Comparison of ENCODE assay signal across 12 cellular contexts in genomic region chr10:87531908-87532622, GRCh38. TPM values are rescaled to one million over a fixed set of nuclear protein-coding genes. Genes with fewer than 3 reads are reported as not detected.
DNase-seq lines count a peak whose midpoint lies in the region; ATAC-seq and TF ChIP-seq lines count a peak whose summit lies in the region.
"Had no signal": no experiment of that assay in that cellular context is flagged by ENCODE, and none has a peak within 500 bp of the region (broad histone marks: within the 10 kb centered on the region; RNA-seq: fewer than 3 reads in every experiment).

No MANE protein-coding gene starts in this region.

- peaks cover 0 to 2% (median 0%) of the 10 kb centered on the region in 3 donors for H3K27me3 Mint-ChIP-seq in CD14-positive monocyte (ENCODE audit: low read depth in 3 of 3)
- H3K27me3 Mint-ChIP-seq in activated T-helper 17 cell treated with anti-CD3 and anti-CD28 coated beads, Interleukin-2, amount 50 U/mL, for 72 hours: no peaks in the 10 kb centered on the region
- H3K27me3 Mint-ChIP-seq: central memory CD8-positive, alpha-beta T cell had no signal

- H3K4me3 Mint-ChIP-seq in CD14-positive monocyte: peak overlapping the region in 1 of 2 donors; percentile 46
- H3K4me3 Mint-ChIP-seq in activated T-helper 17 cell treated with anti-CD3 and anti-CD28 coated beads, Interleukin-2, amount 50 U/mL, for 72 hours: no peak overlapping the region
- H3K4me3 Mint-ChIP-seq: activated T-cell treated with anti-CD3 and anti-CD28 coated beads, Interleukin-2, amount 50 U/mL, for 4 hours; central memory CD8-positive, alpha-beta T cell had no signal

- peaks cover 31 to 32% of the 10 kb centered on the region in 2 donors for H3K36me3 Mint-ChIP-seq in CD14-positive monocyte
- peaks cover 38% of the 10 kb centered on the region for H3K36me3 Mint-ChIP-seq in activated T-helper 17 cell treated with anti-CD3 and anti-CD28 coated beads, Interleukin-2, amount 50 U/mL, for 72 hours (ENCODE audit: low read depth)

- H3K27ac Mint-ChIP-seq in CD14-positive monocyte: peak overlapping the region; percentile 26 to 76 (median 45)
- H3K27ac Mint-ChIP-seq in activated T-helper 17 cell treated with anti-CD3 and anti-CD28 coated beads, Interleukin-2, amount 50 U/mL, for 72 hours: no peak overlapping the region

- ATAC-seq in activated T-helper 17 cell treated with anti-CD3 and anti-CD28 coated beads, Interleukin-2, amount 50 U/mL, for 72 hours (replicated peaks): no peak
- ATAC-seq: activated T-cell treated with anti-CD3 and anti-CD28 coated beads, Interleukin-2, amount 50 U/mL, for 4 hours had no signal

- H3K9me3 Mint-ChIP-seq in CD14-positive monocyte: peaks cover under 1 to 11% (median 5%) of the 10 kb centered on the region in 7 donors
- H3K9me3 Mint-ChIP-seq in activated T-helper 17 cell treated with anti-CD3 and anti-CD28 coated beads, Interleukin-2, amount 50 U/mL, for 72 hours: peaks cover under 1% of the 10 kb centered on the region
- H3K9me3 Mint-ChIP-seq: central memory CD8-positive, alpha-beta T cell had no signal

- intact Hi-C loops in CD14-positive monocyte (cut with micrococcal nuclease): loop anchor here (5.0 kb wide), 2 partner anchors 240 to 245 kb away; no protein-coding TSS in a partner anchor

- TF ChIP-seq CTCF in CD14-positive monocyte (IDR thresholded peaks at IDR 0.05): no peak

- DNase-seq in CD14-positive monocyte (ENCODE audit: low spot score) (no peak), SK-MEL-5 (ENCODE audit: low read depth, low spot score) (peak; percentile 95), fibroblast of peridontal ligament (ENCODE audit: extremely low read depth) (peak; percentile 79), non-pigmented ciliary epithelial cell (ENCODE audit: low read depth) (peak; percentile 35), SK-N-DZ (ENCODE audit: low spot score) (no peak), ACHN (no peak), mesenteric fat pad (ENCODE audit: low spot score) (no peak)
- DNase-seq: activated T-cell treated with anti-CD3 and anti-CD28 coated beads, Interleukin-2, amount 50 U/mL, for 4 hours; stimulated activated CD4-positive, alpha-beta T cell treated with anti-CD3 and anti-CD28 coated beads, Interleukin-12 subunit alpha, Interleukin-12 subunit beta, amount 100 ng/mL, for 4 hours; stimulated activated CD8-positive, alpha-beta memory T cell treated with anti-CD3 and anti-CD28 coated beads, Interleukin-4, amount 100 ng/mL, for 48 hours had no signal

- in situ Hi-C loops in SK-MEL-5 (cut with HindIII; ENCODE audit: low pct_unique_long_range_greater_than_20kb, low sequenced_read_pairs) (no loop called here), ACHN (cut with HindIII; ENCODE audit: low pct_ligation_motif_present, low pct_unique_long_range_greater_than_20kb, low sequenced_read_pairs) (no loop called here)

- peaks cover 14% of the 10 kb centered on the region for H3K4me1 Mint-ChIP-seq in CD14-positive monocyte
- peaks cover under 1% of the 10 kb centered on the region for H3K4me1 Mint-ChIP-seq in activated T-helper 17 cell treated with anti-CD3 and anti-CD28 coated beads, Interleukin-2, amount 50 U/mL, for 72 hours

RNA-seq across cellular contexts. Expression of gene MINPP1, which starts 27.4 kb away (rescaled TPM):
- 1 to 10 TPM; 9.0 to 9.7 TPM for polyA plus RNA-seq in CD14-positive monocyte
- 36.1 and 39.2 TPM in 2 replicates for total RNA-seq in SK-MEL-5 (2014; rRNA removed; shearing (Covaris generic))
- polyA plus RNA-seq in SK-MEL-5 (2015; cell fraction: cytosol; rRNA removed): 38.5 and 51.6 TPM in 2 replicates
- polyA plus RNA-seq in SK-MEL-5 (2015; cell fraction: nucleus; rRNA removed): 22.2 and 31.2 TPM in 2 replicates
- 49.0 and 58.0 TPM in 2 replicates for polyA plus RNA-seq in SK-N-DZ (2014; cell fraction: cytosol; rRNA removed)
- 24.8 and 27.3 TPM in 2 replicates for polyA plus RNA-seq in SK-N-DZ (2014; cell fraction: nucleus; rRNA removed)
- total RNA-seq in mesenteric fat pad: 12.1 TPM
- 10 to 100 TPM in 1 of 2 donors, 1 to 10 TPM in 1; 8.9 to 10.8 TPM for total RNA-seq in activated T-helper 17 cell treated with anti-CD3 and anti-CD28 coated beads, Interleukin-2, amount 50 U/mL, for 72 hours

Comparison
In these comparisons a context has a peak if more than half of its experiments do, and no peak if none do; other contexts are left out.
1. DNase-seq: peak in SK-MEL-5 (single experiment), fibroblast of peridontal ligament (single experiment) and non-pigmented ciliary epithelial cell (single experiment); none in CD14-positive monocyte (single experiment), SK-N-DZ (single experiment), ACHN (single experiment) and mesenteric fat pad (single experiment).